In genomic region chr9:132390966-132391365, GRCh38 we compare ENCODE assay signal across 27 cellular contexts. TPM values are rescaled to one million over a fixed set of nuclear protein-coding genes. Genes with fewer than 3 reads are reported as not detected.
"Had no signal": no experiment of that assay in that cellular context is flagged by ENCODE, and none has a peak within 500 bp of the region (broad histone marks: within the 10 kb centered on the region; RNA-seq: fewer than 3 reads in every experiment).

No MANE protein-coding gene starts in this region.

- ATAC-seq: HepG2 had no signal

- H3K9me3 ChIP-seq: Peyer's patch, SK-N-SH had no signal

- H3K27me3 ChIP-seq: Peyer's patch had no signal

- H3K4me1 ChIP-seq: Peyer's patch had no signal

- H3K4me3 ChIP-seq: PC-9, Peyer's patch had no signal

- H3K27ac ChIP-seq: PC-9, Peyer's patch had no signal

- DNase-seq: IMR-90, Karpas-422, KG1, MM.1S, NCI-H1092 treated with DMSO at 0.1 percent for 48 hours, NCI-H1436, NCI-H187, NCI-H2029, NCI-H2081 treated with DMSO at 0.1 percent for 48 hours, NCI-H2171, NCI-H226, NCI-H446, NCI-H510A, NCI-H524 treated with DMSO at 0.1 percent for 48 hours, NCI-H69, NCI-H774, OCI-M1, PC-9, Peyer's patch, SHP77, SK-N-SH, SW 1271 had no signal

RNA-seq across cellular contexts. Expression of gene CFAP77, which starts 19.0 kb away (rescaled TPM):
- total RNA-seq: HepG2, HT1080, IMR-90, M059J, PC-9, Peyer's patch, RPMI7951, SK-MEL-5 had no signal
- polyA plus RNA-seq: HepG2, IMR-90 had no signal
